Comparison of ENCODE assay signal across 21 cellular contexts in the genomic region with DNA sequence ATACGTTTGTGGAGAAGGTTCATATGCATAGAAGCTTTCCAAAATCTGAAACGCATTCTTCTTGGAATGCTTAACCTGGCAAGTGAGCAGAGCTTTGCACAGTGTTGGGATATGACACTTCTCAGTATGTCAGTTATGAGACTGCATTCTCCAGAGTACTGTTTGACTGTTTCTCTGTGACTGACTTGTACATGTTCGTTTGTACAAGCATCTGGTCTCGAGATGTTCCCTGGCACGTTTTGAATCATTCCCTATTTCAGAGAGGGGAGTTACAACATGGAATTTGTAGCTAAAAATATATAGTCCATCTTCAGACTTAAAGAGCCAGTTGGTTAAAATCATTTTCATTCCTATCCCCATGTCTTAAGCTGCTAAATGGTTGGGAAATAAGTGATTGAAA.
DNase-seq lines count a peak whose midpoint lies in the region; ATAC-seq, FAIRE-seq and TF ChIP-seq lines count a peak whose summit lies in the region.
"Had no signal": no experiment of that assay in that cellular context is flagged by ENCODE, and none has a peak within 500 bp of the region (broad histone marks: within the 10 kb centered on the region; RNA-seq: fewer than 3 reads in every experiment).

No MANE protein-coding gene starts in this region.

- TF ChIP-seq EP300 in esophagus muscularis mucosa (IDR thresholded peaks at IDR 0.05) (peak; percentile 44), transverse colon (IDR thresholded peaks at IDR 0.05; ENCODE audit: low read depth) (no peak)

- peak overlapping the region; percentile 71 to 81 (median 72) for H3K27ac ChIP-seq in esophagus muscularis mucosa (replicated peaks in 1 of 4)
- H3K27ac ChIP-seq in right atrium auricular region, result peak overlapping the region; percentile 61 to 64
- H3K27ac ChIP-seq in transverse colon, result peak overlapping the region; percentile 30 to 72 (median 45)
- H3K27ac ChIP-seq in effector memory CD4-positive, alpha-beta T cell (ENCODE audit: insufficient read depth, low read length, poor library complexity, severe bottlenecking), result no peak overlapping the region
- H3K27ac ChIP-seq: KMS-11, parathyroid adenoma had no signal

- no peaks in the 10 kb centered on the region for H3K36me3 ChIP-seq in esophagus muscularis mucosa
- H3K36me3 ChIP-seq in right atrium auricular region, result no peaks in the 10 kb centered on the region
- no peaks in the 10 kb centered on the region for H3K36me3 ChIP-seq in transverse colon
- H3K36me3 ChIP-seq in effector memory CD4-positive, alpha-beta T cell (ENCODE audit: control insufficient read depth, insufficient read depth, low read length), result no peaks in the 10 kb centered on the region
- H3K36me3 ChIP-seq: stomach had no signal

- H3K4me3 ChIP-seq in esophagus muscularis mucosa (peak overlapping the region in 3 of 4 donors; percentile 2 to 11 (median 5)), right atrium auricular region (no peak overlapping the region), transverse colon (no peak overlapping the region)
- H3K4me3 ChIP-seq in effector memory CD4-positive, alpha-beta T cell (ENCODE audit: insufficient read depth, low read depth, low read length, poor library complexity, severe bottlenecking), result no peak overlapping the region
- H3K4me3 ChIP-seq: stomach had no signal

- WGBS in esophagus muscularis mucosa, result 24% methylated on average over 5 of the region's 5 CpGs
- WGBS in transverse colon (ENCODE audit: low coverage in 1 of 2), 2 donors, result 34 to 48% methylated on average over 5 of the region's 5 CpGs

- FAIRE-seq in GM12892 (lab: Jason Lieb, UNC), result peak; percentile 5
- FAIRE-seq: endothelial cell of umbilical vein, H1 had no signal

- intact Hi-C loops in esophagus muscularis mucosa (cut with DNase I) (loop anchor here (5.0 kb wide), 1 partner anchor 42 kb away; no protein-coding TSS in a partner anchor), transverse colon (cut with DNase I; ENCODE audit: low total_unique reads) (no loop called here)

- no peak for ATAC-seq in GM21619 (IDR thresholded peaks at IDR 0.05; ENCODE audit: unreplicated experiment)

- H3K9me3 ChIP-seq in esophagus muscularis mucosa, result no peaks in the 10 kb centered on the region
- H3K9me3 ChIP-seq in right atrium auricular region, result peaks cover 0 to 5% of the 10 kb centered on the region in 2 donors
- H3K9me3 ChIP-seq in transverse colon, result peaks cover 0 to 3% of the 10 kb centered on the region in 2 donors
- H3K9me3 ChIP-seq in effector memory CD4-positive, alpha-beta T cell (ENCODE audit: control insufficient read depth, low read length), result no peaks in the 10 kb centered on the region
- H3K9me3 ChIP-seq: stomach had no signal

- DNase-seq in GM12892 (ENCODE audit: insufficient read length) (no peak), esophagus muscularis mucosa (ENCODE audit: extremely low spot score) (no peak), right atrium auricular region (ENCODE audit: low spot score) (no peak), transverse colon (no peak), NCI-H2107 treated with DMSO at 0.1 percent for 48 hours (lab: John Stamatoyannopoulos, UW; ENCODE audit: unreplicated experiment) (no peak)
- no peak for DNase-seq in effector memory CD4-positive, alpha-beta T cell
- DNase-seq: activated naive CD8-positive, alpha-beta T cell treated with anti-CD3 and anti-CD28 coated beads for 36 hours; activated T-cell treated with anti-CD3 and anti-CD28 coated beads, Interleukin-2, amount 50 U/mL, for 24 hours; caudate nucleus; CD4-positive, CD25-positive, alpha-beta regulatory T cell; DMS79 treated with DMSO at 0.1 percent for 48 hours; left colon; NCI-H1417; NCI-H226; SIG-M5; stomach had no signal

- in situ Hi-C loops in transverse colon (cut with MboI; ENCODE audit: low pct_ligation_motif_present in 1 of 4, low pct_unique_long_range_greater_than_20kb in 1 of 4, low sequenced_read_pairs in 3 of 4), result loop anchor here in 2 of 4 donors (25.0 kb wide), 2 partner anchors 177 to 277 kb away; a partner anchor contains a TSS

- H3K27me3 ChIP-seq in esophagus muscularis mucosa, result no peaks in the 10 kb centered on the region
- no peaks in the 10 kb centered on the region for H3K27me3 ChIP-seq in right atrium auricular region
- H3K27me3 ChIP-seq in transverse colon, result no peaks in the 10 kb centered on the region
- no peaks in the 10 kb centered on the region for H3K27me3 ChIP-seq in effector memory CD4-positive, alpha-beta T cell (replicated peaks; ENCODE audit: control insufficient read depth, insufficient read depth, low read length, poor library complexity, severe bottlenecking)
- H3K27me3 ChIP-seq: stomach had no signal

- no peak for TF ChIP-seq POLR2A in GM12892 (IDR thresholded peaks at IDR 0.05; ENCODE audit: low read depth, low read length)
- no peak for TF ChIP-seq POLR2A in esophagus muscularis mucosa (IDR thresholded peaks at IDR 0.05; ENCODE audit: low read depth)
- TF ChIP-seq POLR2A in transverse colon (IDR thresholded peaks at IDR 0.05), result no peak

- H3K4me1 ChIP-seq in esophagus muscularis mucosa (peaks cover 28 to 45% (median 35%) of the 10 kb centered on the region in 4 donors), right atrium auricular region (peaks cover 0 to 24% of the 10 kb centered on the region in 2 donors), transverse colon (peaks cover 0 to 31% (median 12%) of the 10 kb centered on the region in 4 donors)
- H3K4me1 ChIP-seq in effector memory CD4-positive, alpha-beta T cell (ENCODE audit: control insufficient read depth, insufficient read depth, low read length, poor library complexity, severe bottlenecking), result no peaks in the 10 kb centered on the region
- H3K4me1 ChIP-seq: parathyroid adenoma had no signal

- TF ChIP-seq CTCF in esophagus muscularis mucosa (IDR thresholded peaks at IDR 0.05) (no peak), right atrium auricular region (IDR thresholded peaks at IDR 0.05) (no peak), transverse colon (IDR thresholded peaks at IDR 0.05) (no peak)

Comparison
In these comparisons a context has a peak if more than half of its experiments do, and no peak if none do; other contexts are left out.
1. H3K4me3 ChIP-seq: peak in esophagus muscularis mucosa (3 of 4); none in right atrium auricular region (0 of 2), transverse colon (0 of 4) and effector memory CD4-positive, alpha-beta T cell (single experiment).